ENCODE assay signal across 1 cellular context in the genomic region with DNA sequence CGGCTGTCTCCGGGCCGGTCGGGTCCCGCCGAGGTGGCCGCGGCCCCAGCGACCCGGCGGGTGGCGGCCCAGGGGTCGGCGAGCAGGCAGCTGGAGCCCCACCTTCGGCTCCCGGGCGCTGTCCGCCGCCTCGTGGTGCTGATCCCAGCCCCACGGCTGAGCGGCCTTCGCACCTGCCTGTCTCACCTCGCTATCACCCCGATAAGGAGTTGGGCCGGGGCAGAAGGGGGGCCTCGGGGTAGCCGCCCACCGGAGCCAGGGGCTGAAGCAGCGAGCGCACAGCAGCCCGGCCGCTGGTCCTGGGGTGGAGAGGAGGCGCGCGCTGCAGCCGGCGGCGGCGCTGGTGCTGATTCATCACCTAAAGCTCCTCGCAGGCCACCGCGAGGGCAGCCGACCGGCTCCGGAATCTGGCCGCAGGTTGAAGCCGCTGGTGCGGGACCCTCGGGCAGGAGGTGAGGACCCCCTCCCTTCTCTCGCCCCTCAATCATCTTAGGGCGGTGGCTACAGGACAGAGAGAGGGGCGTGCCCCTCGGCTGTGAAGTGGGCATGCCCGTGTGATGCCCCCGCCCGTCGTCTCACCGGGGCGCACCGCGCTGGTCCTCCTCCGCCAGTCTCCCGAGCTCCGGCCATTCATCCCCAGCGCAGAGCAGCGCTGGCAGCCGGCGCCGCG.
TF ChIP-seq lines count a peak whose summit lies in the region.

No MANE protein-coding gene starts in this region.

TF ChIP-seq in HepG2, 621 proteins besides CTCF, POLR2A, EP300 and RAD21 (continued from another document and continues in another):
- TF ChIP-seq, protein P1, sequence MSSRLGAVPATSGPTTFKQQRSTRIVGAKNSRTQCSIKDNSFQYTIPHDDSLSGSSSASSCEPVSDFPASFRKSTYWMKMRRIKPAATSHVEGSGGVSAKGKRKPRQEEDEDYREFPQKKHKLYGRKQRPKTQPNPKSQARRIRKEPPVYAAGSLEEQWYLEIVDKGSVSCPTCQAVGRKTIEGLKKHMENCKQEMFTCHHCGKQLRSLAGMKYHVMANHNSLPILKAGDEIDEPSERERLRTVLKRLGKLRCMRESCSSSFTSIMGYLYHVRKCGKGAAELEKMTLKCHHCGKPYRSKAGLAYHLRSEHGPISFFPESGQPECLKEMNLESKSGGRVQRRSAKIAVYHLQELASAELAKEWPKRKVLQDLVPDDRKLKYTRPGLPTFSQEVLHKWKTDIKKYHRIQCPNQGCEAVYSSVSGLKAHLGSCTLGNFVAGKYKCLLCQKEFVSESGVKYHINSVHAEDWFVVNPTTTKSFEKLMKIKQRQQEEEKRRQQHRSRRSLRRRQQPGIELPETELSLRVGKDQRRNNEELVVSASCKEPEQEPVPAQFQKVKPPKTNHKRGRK (CRISPR knock-in tag; IDR thresholded peaks at IDR 0.05): no peak
- TF ChIP-seq HES4 (CRISPR knock-in tag; IDR thresholded peaks at IDR 0.05; ENCODE audit: borderline replicate concordance): peak; percentile 99
- 0 out of 2 replicates have a peak, but pooled peaks have one; percentile 58 for TF ChIP-seq ZC3H13 (CRISPR knock-in tag; IDR thresholded peaks at IDR 0.05)
- TF ChIP-seq FOXA1 (IDR thresholded peaks at IDR 0.05): no peak
- no peak for TF ChIP-seq FOXA1 (CRISPR knock-in tag; IDR thresholded peaks at IDR 0.05)
- TF ChIP-seq ZFP36L2 (CRISPR knock-in tag; IDR thresholded peaks at IDR 0.05): no peak
- no peak for TF ChIP-seq MXI1 (IDR thresholded peaks at IDR 0.05; ENCODE audit: borderline replicate concordance, low read depth, low read length)
- TF ChIP-seq ATF1 (CRISPR knock-in tag; IDR thresholded peaks at IDR 0.05): no peak
- 0 out of 2 replicates have a peak, but pooled peaks have one; percentile 28 for TF ChIP-seq NFATC3 (CRISPR knock-in tag; IDR thresholded peaks at IDR 0.05)
- TF ChIP-seq, protein P2, sequence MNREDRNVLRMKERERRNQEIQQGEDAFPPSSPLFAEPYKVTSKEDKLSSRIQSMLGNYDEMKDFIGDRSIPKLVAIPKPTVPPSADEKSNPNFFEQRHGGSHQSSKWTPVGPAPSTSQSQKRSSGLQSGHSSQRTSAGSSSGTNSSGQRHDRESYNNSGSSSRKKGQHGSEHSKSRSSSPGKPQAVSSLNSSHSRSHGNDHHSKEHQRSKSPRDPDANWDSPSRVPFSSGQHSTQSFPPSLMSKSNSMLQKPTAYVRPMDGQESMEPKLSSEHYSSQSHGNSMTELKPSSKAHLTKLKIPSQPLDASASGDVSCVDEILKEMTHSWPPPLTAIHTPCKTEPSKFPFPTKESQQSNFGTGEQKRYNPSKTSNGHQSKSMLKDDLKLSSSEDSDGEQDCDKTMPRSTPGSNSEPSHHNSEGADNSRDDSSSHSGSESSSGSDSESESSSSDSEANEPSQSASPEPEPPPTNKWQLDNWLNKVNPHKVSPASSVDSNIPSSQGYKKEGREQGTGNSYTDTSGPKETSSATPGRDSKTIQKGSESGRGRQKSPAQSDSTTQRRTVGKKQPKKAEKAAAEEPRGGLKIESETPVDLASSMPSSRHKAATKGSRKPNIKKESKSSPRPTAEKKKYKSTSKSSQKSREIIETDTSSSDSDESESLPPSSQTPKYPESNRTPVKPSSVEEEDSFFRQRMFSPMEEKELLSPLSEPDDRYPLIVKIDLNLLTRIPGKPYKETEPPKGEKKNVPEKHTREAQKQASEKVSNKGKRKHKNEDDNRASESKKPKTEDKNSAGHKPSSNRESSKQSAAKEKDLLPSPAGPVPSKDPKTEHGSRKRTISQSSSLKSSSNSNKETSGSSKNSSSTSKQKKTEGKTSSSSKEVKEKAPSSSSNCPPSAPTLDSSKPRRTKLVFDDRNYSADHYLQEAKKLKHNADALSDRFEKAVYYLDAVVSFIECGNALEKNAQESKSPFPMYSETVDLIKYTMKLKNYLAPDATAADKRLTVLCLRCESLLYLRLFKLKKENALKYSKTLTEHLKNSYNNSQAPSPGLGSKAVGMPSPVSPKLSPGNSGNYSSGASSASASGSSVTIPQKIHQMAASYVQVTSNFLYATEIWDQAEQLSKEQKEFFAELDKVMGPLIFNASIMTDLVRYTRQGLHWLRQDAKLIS (CRISPR knock-in tag; IDR thresholded peaks at IDR 0.05): no peak
- TF ChIP-seq ZNF761 (CRISPR knock-in tag; conservative IDR thresholded peaks at IDR 0.05): 0 out of 2 replicates have a peak, but pooled peaks have one; percentile 63
- peak; percentile 96 for TF ChIP-seq ARNT2 (CRISPR knock-in tag; IDR thresholded peaks at IDR 0.05; ENCODE audit: low read depth)
- no peak for TF ChIP-seq MZF1 (CRISPR knock-in tag; IDR thresholded peaks at IDR 0.05; ENCODE audit: borderline replicate concordance)
- 0 out of 2 replicates have a peak, but pooled peaks have one; percentile 51 for TF ChIP-seq ZNF549 (CRISPR knock-in tag; IDR thresholded peaks at IDR 0.05)
- no peak for TF ChIP-seq ZNF33A (CRISPR knock-in tag; IDR thresholded peaks at IDR 0.05; ENCODE audit: borderline replicate concordance)
- TF ChIP-seq SPEN (CRISPR knock-in tag; IDR thresholded peaks at IDR 0.05; ENCODE audit: low read depth): peak; percentile 41; the same call in 1 of the 2 replicates
- TF ChIP-seq MEF2D (CRISPR knock-in tag; IDR thresholded peaks at IDR 0.05): peak; percentile 29; the same call in 1 of the 2 replicates
- TF ChIP-seq TAF1 (CRISPR knock-in tag; IDR thresholded peaks at IDR 0.05): no peak
- peak; percentile 60 for TF ChIP-seq HNRNPLL (IDR thresholded peaks at IDR 0.05; ENCODE audit: low read depth, low read length, poor library complexity, severe bottlenecking)
- no peak for TF ChIP-seq ARNT (IDR thresholded peaks at IDR 0.05)
- 0 out of 2 replicates have a peak, but pooled peaks have one; percentile 36 for TF ChIP-seq ZHX1 (CRISPR knock-in tag; IDR thresholded peaks at IDR 0.05; ENCODE audit: low read depth)
- TF ChIP-seq RBAK (CRISPR knock-in tag; IDR thresholded peaks at IDR 0.05): no peak
- peak; percentile 91 for TF ChIP-seq BCL3 (CRISPR knock-in tag; IDR thresholded peaks at IDR 0.05)
- no peak for TF ChIP-seq NCOR1 (IDR thresholded peaks at IDR 0.05; ENCODE audit: borderline replicate concordance, low read length)
- TF ChIP-seq, protein P3, sequence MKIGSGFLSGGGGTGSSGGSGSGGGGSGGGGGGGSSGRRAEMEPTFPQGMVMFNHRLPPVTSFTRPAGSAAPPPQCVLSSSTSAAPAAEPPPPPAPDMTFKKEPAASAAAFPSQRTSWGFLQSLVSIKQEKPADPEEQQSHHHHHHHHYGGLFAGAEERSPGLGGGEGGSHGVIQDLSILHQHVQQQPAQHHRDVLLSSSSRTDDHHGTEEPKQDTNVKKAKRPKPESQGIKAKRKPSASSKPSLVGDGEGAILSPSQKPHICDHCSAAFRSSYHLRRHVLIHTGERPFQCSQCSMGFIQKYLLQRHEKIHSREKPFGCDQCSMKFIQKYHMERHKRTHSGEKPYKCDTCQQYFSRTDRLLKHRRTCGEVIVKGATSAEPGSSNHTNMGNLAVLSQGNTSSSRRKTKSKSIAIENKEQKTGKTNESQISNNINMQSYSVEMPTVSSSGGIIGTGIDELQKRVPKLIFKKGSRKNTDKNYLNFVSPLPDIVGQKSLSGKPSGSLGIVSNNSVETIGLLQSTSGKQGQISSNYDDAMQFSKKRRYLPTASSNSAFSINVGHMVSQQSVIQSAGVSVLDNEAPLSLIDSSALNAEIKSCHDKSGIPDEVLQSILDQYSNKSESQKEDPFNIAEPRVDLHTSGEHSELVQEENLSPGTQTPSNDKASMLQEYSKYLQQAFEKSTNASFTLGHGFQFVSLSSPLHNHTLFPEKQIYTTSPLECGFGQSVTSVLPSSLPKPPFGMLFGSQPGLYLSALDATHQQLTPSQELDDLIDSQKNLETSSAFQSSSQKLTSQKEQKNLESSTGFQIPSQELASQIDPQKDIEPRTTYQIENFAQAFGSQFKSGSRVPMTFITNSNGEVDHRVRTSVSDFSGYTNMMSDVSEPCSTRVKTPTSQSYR (CRISPR knock-in tag; IDR thresholded peaks at IDR 0.05; ENCODE audit: borderline replicate concordance): peak; percentile 36; the same call in 1 of the 2 replicates
- TF ChIP-seq STAG1 (CRISPR knock-in tag; IDR thresholded peaks at IDR 0.05): peak; percentile 15; the same call in 1 of the 2 replicates
- no peak for TF ChIP-seq ZNF839 (CRISPR knock-in tag; IDR thresholded peaks at IDR 0.05; ENCODE audit: borderline replicate concordance)
- TF ChIP-seq, protein P4, sequence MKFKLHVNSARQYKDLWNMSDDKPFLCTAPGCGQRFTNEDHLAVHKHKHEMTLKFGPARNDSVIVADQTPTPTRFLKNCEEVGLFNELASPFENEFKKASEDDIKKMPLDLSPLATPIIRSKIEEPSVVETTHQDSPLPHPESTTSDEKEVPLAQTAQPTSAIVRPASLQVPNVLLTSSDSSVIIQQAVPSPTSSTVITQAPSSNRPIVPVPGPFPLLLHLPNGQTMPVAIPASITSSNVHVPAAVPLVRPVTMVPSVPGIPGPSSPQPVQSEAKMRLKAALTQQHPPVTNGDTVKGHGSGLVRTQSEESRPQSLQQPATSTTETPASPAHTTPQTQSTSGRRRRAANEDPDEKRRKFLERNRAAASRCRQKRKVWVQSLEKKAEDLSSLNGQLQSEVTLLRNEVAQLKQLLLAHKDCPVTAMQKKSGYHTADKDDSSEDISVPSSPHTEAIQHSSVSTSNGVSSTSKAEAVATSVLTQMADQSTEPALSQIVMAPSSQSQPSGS (CRISPR knock-in tag; IDR thresholded peaks at IDR 0.05): peak; percentile 68; the same call in 1 of the 2 replicates
- no peak for TF ChIP-seq ZKSCAN1 (IDR thresholded peaks at IDR 0.05; ENCODE audit: low read length)
- TF ChIP-seq ZNF614 (CRISPR knock-in tag; IDR thresholded peaks at IDR 0.05; ENCODE audit: borderline replicate concordance): peak; percentile 64; the same call in 1 of the 2 replicates
- peak; percentile 96 for TF ChIP-seq MTF2 (CRISPR knock-in tag; IDR thresholded peaks at IDR 0.05; ENCODE audit: borderline replicate concordance)
- TF ChIP-seq ZNF207 (IDR thresholded peaks at IDR 0.05; ENCODE audit: borderline replicate concordance): no peak
- no peak for TF ChIP-seq HMG20B (CRISPR knock-in tag; conservative IDR thresholded peaks at IDR 0.05)
- peak; percentile 65 for TF ChIP-seq ZNF121 (CRISPR knock-in tag; IDR thresholded peaks at IDR 0.05)
- peak; percentile 78; the same call in 1 of the 2 replicates for TF ChIP-seq ZNF841 (CRISPR knock-in tag; IDR thresholded peaks at IDR 0.05; ENCODE audit: borderline replicate concordance)
- TF ChIP-seq KLF9 (CRISPR knock-in tag; IDR thresholded peaks at IDR 0.05; ENCODE audit: low read depth): no peak
- TF ChIP-seq ZNF569 (CRISPR knock-in tag; IDR thresholded peaks at IDR 0.05; ENCODE audit: borderline replicate concordance): no peak
- no peak for TF ChIP-seq DMTF1 (CRISPR knock-in tag; IDR thresholded peaks at IDR 0.05)
- TF ChIP-seq ZNF720 (CRISPR knock-in tag; IDR thresholded peaks at IDR 0.05): no peak
- peak; percentile 78; the same call in 1 of the 2 replicates for TF ChIP-seq BATF2 (CRISPR knock-in tag; IDR thresholded peaks at IDR 0.05)
- TF ChIP-seq DPF2 (CRISPR knock-in tag; IDR thresholded peaks at IDR 0.05; ENCODE audit: borderline replicate concordance, low read depth): no peak
- peak; percentile 86; the same call in 1 of the 2 replicates for TF ChIP-seq MXD1 (CRISPR knock-in tag; IDR thresholded peaks at IDR 0.05)
- TF ChIP-seq SETDB1 (CRISPR knock-in tag; IDR thresholded peaks at IDR 0.05; ENCODE audit: borderline replicate concordance): no peak
- no peak for TF ChIP-seq TBL1XR1 (IDR thresholded peaks at IDR 0.05; ENCODE audit: borderline replicate concordance, low read length, partially characterized antibody)
